Comparison of ENCODE assay signal across 12 cellular contexts in the genomic region with DNA sequence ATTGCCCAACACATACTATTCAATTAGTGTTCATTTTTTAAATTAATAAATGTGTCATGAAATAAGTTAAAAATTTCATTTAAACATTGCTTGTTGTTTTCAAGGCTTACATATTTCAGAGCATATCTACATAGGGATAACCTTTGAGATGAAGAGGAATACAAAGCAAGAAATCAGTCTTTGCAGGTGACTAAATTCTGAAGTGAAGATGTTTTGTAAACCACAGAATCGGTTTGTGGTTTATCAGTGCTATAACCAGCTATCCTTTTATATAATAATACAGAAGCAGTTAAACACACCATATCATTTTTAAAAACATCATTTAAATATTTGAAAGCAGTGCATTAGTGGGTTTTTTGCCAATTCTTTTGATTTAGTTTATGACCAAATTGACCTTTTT.
DNase-seq lines count a peak whose midpoint lies in the region; ATAC-seq lines count a peak whose summit lies in the region.
"Had no signal": no experiment of that assay in that cellular context is flagged by ENCODE, and none has a peak within 500 bp of the region (broad histone marks: within the 10 kb centered on the region; RNA-seq: fewer than 3 reads in every experiment).

No MANE protein-coding gene starts in this region.

- no peak overlapping the region for H3K27ac ChIP-seq in BLaER1 treated with 17β-estradiol and CSF1 and Interleukin-3, amounts not matched to agents 10 nM and 100 nM
- H3K27ac ChIP-seq: neutrophil had no signal

- H3K9me3 ChIP-seq in BLaER1 treated with 17β-estradiol and CSF1 and Interleukin-3, amounts not matched to agents 10 nM and 100 nM (replicated peaks in 1 of 11) = peaks cover 0 to 38% (median 13%) of the 10 kb centered on the region in 11 experiments; a peak in 17 of 22 replicates
- H3K9me3 ChIP-seq: neutrophil had no signal

- no peak overlapping the region for H3K9ac ChIP-seq in BLaER1 treated with 17β-estradiol and CSF1 and Interleukin-3, amounts not matched to agents 10 nM and 100 nM

- ATAC-seq in GM18870 (IDR thresholded peaks at IDR 0.05; ENCODE audit: unreplicated experiment) (peak; percentile 79), GM21723 (IDR thresholded peaks at IDR 0.05; ENCODE audit: unreplicated experiment) (peak; percentile 84), HG03378 (IDR thresholded peaks at IDR 0.05; ENCODE audit: unreplicated experiment) (peak; percentile 77)

- H3K27me3 ChIP-seq in BLaER1 treated with 17β-estradiol and CSF1 and Interleukin-3, amounts not matched to agents 10 nM and 100 nM = no peaks in the 10 kb centered on the region
- H3K27me3 ChIP-seq: neutrophil had no signal

- peaks cover 33 to 91% (median 70%) of the 10 kb centered on the region in 10 experiments for H3K4me1 ChIP-seq in BLaER1 treated with 17β-estradiol and CSF1 and Interleukin-3, amounts not matched to agents 10 nM and 100 nM

- no peak overlapping the region for H3K4me3 ChIP-seq in BLaER1 treated with 17β-estradiol and CSF1 and Interleukin-3, amounts not matched to agents 10 nM and 100 nM

- peaks cover 0 to 40% (median 16%) of the 10 kb centered on the region in 11 experiments; a peak in 15 of 22 replicates for H3K36me3 ChIP-seq in BLaER1 treated with 17β-estradiol and CSF1 and Interleukin-3, amounts not matched to agents 10 nM and 100 nM
- H3K36me3 ChIP-seq: neutrophil had no signal

- DNase-seq in hippocampal formation (lab: John Stamatoyannopoulos, UW) (no peak), SKM-1 (lab: John Stamatoyannopoulos, UW; ENCODE audit: unreplicated experiment) (no peak), NCI-H2029 treated with DMSO at 0.1 percent for 48 hours (lab: John Stamatoyannopoulos, UW) (no peak)
- no peak for DNase-seq in stimulated activated CD4-positive, alpha-beta T cell treated with anti-CD3 and anti-CD28 coated beads, Interleukin-2, amount 100 ng/mL, for 48 hours
- DNase-seq: aorta, EL, NCI-H1436 treated with DMSO at 0.1 percent for 48 hours had no signal

- peaks cover 0 to 4% (median 0%) of the 10 kb centered on the region in 11 experiments; a peak in 2 of 22 replicates for H4K20me1 ChIP-seq in BLaER1 treated with 17β-estradiol and CSF1 and Interleukin-3, amounts not matched to agents 10 nM and 100 nM

- H3K4me2 ChIP-seq in BLaER1 treated with 17β-estradiol and CSF1 and Interleukin-3, amounts not matched to agents 10 nM and 100 nM = peak overlapping the region in 6 of 11 experiments; percentile 34 to 75 (median 57); a peak in 9 of 22 replicates
